ENCODE assay signal across 19 cellular contexts in the genomic region with DNA sequence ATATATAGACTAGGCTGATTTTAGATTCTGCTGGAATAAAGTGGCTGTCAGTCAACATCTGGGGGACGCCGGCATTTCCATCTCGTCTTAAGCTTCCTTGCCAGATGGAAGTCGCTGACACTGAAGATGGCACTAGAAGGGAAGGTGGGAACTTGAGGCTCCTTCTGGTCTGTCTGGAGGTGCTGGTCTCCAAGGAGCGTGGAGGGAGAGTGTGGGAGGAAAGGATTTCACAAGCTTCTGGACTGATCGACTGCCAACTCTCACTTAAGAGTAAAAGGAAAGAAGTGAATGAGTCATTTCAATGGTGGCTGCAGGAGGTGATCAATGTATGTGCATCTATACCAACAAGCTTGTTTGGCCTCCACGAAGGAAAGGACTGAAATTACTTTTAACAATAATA. TPM values are rescaled to one million over a fixed set of nuclear protein-coding genes. Genes with fewer than 3 reads are reported as not detected.
DNase-seq lines count a peak whose midpoint lies in the region; ATAC-seq, FAIRE-seq and TF ChIP-seq lines count a peak whose summit lies in the region.
"Had no signal": no experiment of that assay in that cellular context is flagged by ENCODE, and none has a peak within 500 bp of the region (broad histone marks: within the 10 kb centered on the region; RNA-seq: fewer than 3 reads in every experiment).

No MANE protein-coding gene starts in this region.

- H3K36me3 ChIP-seq in endothelial cell of umbilical vein (ENCODE audit: control insufficient read depth in 2 of 2, extremely low read depth in 1 of 2, insufficient read depth in 2 of 2, low read length in 2 of 2) = no peaks in the 10 kb centered on the region
- H3K36me3 ChIP-seq in HepG2 (replicated peaks in 1 of 2; ENCODE audit: control insufficient read depth in 1 of 2, insufficient read depth in 2 of 2, low read length in 2 of 2) = peaks cover 0 to 1% of the 10 kb centered on the region in 2 experiments; a peak in 1 of 5 replicates
- H3K36me3 ChIP-seq in MM.1S (replicated peaks; ENCODE audit: insufficient read depth, low read length) = peaks cover 11% of the 10 kb centered on the region
- H3K36me3 ChIP-seq: stomach, vagina had no signal

- H3K27ac ChIP-seq in endothelial cell of umbilical vein (ENCODE audit: insufficient read depth, low read depth, low read length) = no peak overlapping the region
- H3K27ac ChIP-seq in HepG2 (ENCODE audit: extremely low read length, insufficient read depth, low read length) = no peak overlapping the region
- H3K27ac ChIP-seq in MM.1S (ENCODE audit: low read length) = no peak overlapping the region
- H3K27ac ChIP-seq: stomach, vagina had no signal

- dilution Hi-C loops in endothelial cell of umbilical vein (cut with MboI; ENCODE audit: extremely low pct_ligation_motif_present, low sequenced_read_pairs) = no loop called here

- no peak overlapping the region for H3K27ac Mint-ChIP-seq in nephron progenitor cell
- H3K27ac Mint-ChIP-seq: activated naive CD4-positive, alpha-beta T cell treated with anti-CD3 and anti-CD28 coated beads, Interleukin-2, amount 50 U/mL, for 72 hours had no signal

- ATAC-seq in HepG2 = no peak

- no peaks in the 10 kb centered on the region for H3K9me1 ChIP-seq in endothelial cell of umbilical vein (replicated peaks; ENCODE audit: control insufficient read depth, extremely low read depth, insufficient read depth, low read length)

- intact Hi-C loops in endothelial cell of umbilical vein (cut with micrococcal nuclease) = loop anchor here (1.0 kb wide), 1 partner anchor 40 kb away; the partner anchor contains the start of gene DUSP22
- intact Hi-C loops in HepG2 (cut with micrococcal nuclease; ENCODE audit: unreplicated experiment) = no loop called here

- H2AFZ ChIP-seq in endothelial cell of umbilical vein (ENCODE audit: low read depth, low read length) (no peak overlapping the region), HepG2 (ENCODE audit: low read length) (no peak overlapping the region), MM.1S (ENCODE audit: low read length) (no peak overlapping the region)

- peaks cover 43% of the 10 kb centered on the region for H3F3A ChIP-seq in MM.1S (ENCODE audit: insufficient read depth, low read length)

- no peak overlapping the region for H3K4me3 Mint-ChIP-seq in nephron progenitor cell
- H3K4me3 Mint-ChIP-seq: central memory CD8-positive, alpha-beta T cell had no signal

- CTCF ChIA-PET in endothelial cell of umbilical vein (lab: Charles Lee) = interaction anchor here (0.9 to 2.1 kb wide), 12 partner anchors 9 to 1104 kb away, joined by 3 to 7 read pairs (median 4); no protein-coding TSS in a partner anchor
- CTCF ChIA-PET in HepG2 (lab: Yijun Ruan, JAX; ENCODE audit: low intra/inter-chr PET ratio, low total read pairs) = no interaction called here

- no peaks in the 10 kb centered on the region for H4K20me1 ChIP-seq in endothelial cell of umbilical vein (replicated peaks; ENCODE audit: control insufficient read depth, extremely low read depth, insufficient read depth, low read length)
- no peaks in the 10 kb centered on the region for H4K20me1 ChIP-seq in HepG2 (ENCODE audit: insufficient read depth, low read length)
- no peaks in the 10 kb centered on the region for H4K20me1 ChIP-seq in MM.1S (ENCODE audit: insufficient read depth, low read length)

- H3K4me2 ChIP-seq in endothelial cell of umbilical vein (ENCODE audit: insufficient read depth, low read length) = no peak overlapping the region
- H3K4me2 ChIP-seq in HepG2 (ENCODE audit: low read depth, low read length) = no peak overlapping the region
- H3K4me2 ChIP-seq in MM.1S (ENCODE audit: low read depth, low read length) = no peak overlapping the region
- H3K4me2 ChIP-seq: SK-N-SH had no signal

- no peaks in the 10 kb centered on the region for H3K27me3 Mint-ChIP-seq in nephron progenitor cell (ENCODE audit: low read depth, poor library complexity)
- H3K27me3 Mint-ChIP-seq: central memory CD8-positive, alpha-beta T cell had no signal

- no peaks in the 10 kb centered on the region for H3K27me3 ChIP-seq in endothelial cell of umbilical vein (ENCODE audit: control insufficient read depth in 2 of 2, insufficient read depth in 2 of 2, low read length in 2 of 2)
- no peaks in the 10 kb centered on the region; a peak in 1 of 5 replicates for H3K27me3 ChIP-seq in HepG2 (ENCODE audit: control insufficient read depth in 1 of 2, insufficient read depth in 2 of 2, low read length in 2 of 2)
- H3K27me3 ChIP-seq in MM.1S (replicated peaks; ENCODE audit: insufficient read depth, low read length) = no peaks in the 10 kb centered on the region
- H3K27me3 ChIP-seq: stomach, vagina had no signal

- TF ChIP-seq POLR2A in endothelial cell of umbilical vein (IDR thresholded peaks at IDR 0.05; ENCODE audit: low read depth, low read length) = no peak
- TF ChIP-seq POLR2A in HepG2 (IDR thresholded peaks at IDR 0.05; ENCODE audit: insufficient read depth in 1 of 2, low read depth in 2 of 2, low read length in 2 of 2) = no peak

- H3K4me3 ChIP-seq in endothelial cell of umbilical vein (replicated peaks in 1 of 3; ENCODE audit: insufficient read depth in 1 of 3, low read depth in 1 of 3, low read length in 3 of 3) (no peak overlapping the region), HepG2 (replicated peaks in 1 of 3; ENCODE audit: insufficient read depth in 1 of 3, low read depth in 2 of 3, low read length in 3 of 3) (no peak overlapping the region), MM.1S (ENCODE audit: low read length) (no peak overlapping the region)
- H3K4me3 ChIP-seq: stomach, vagina had no signal

- peaks cover 7% of the 10 kb centered on the region for H3K4me1 Mint-ChIP-seq in nephron progenitor cell

- FAIRE-seq in endothelial cell of umbilical vein (lab: Jason Lieb, UNC) (peak; percentile 88), HepG2 (lab: Jason Lieb, UNC) (no peak)

- POLR2A ChIA-PET in endothelial cell of umbilical vein (lab: Charles Lee) (interaction anchor here (0.6 kb wide), 1 partner anchor 19 kb away, joined by 3 read pairs; no protein-coding TSS in a partner anchor), HepG2 (lab: Yijun Ruan, JAX) (no interaction called here)

- TF ChIP-seq CTCF in endothelial cell of umbilical vein (IDR thresholded peaks at IDR 0.05; ENCODE audit: extremely low read depth in 1 of 2, insufficient read depth in 1 of 2, low read depth in 1 of 2, low read length in 2 of 2) (no peak), HepG2 (CRISPR knock-in tag; IDR thresholded peaks at IDR 0.05) (no peak), MM.1S (IDR thresholded peaks at IDR 0.05; ENCODE audit: low read length) (no peak), nephron progenitor cell (IDR thresholded peaks at IDR 0.05) (no peak)

- TF ChIP-seq EP300 in HepG2 (IDR thresholded peaks at IDR 0.05; ENCODE audit: low read depth in 2 of 2, low read length in 2 of 2) = no peak
- no peak for TF ChIP-seq EP300 in HepG2 (CRISPR knock-in tag; IDR thresholded peaks at IDR 0.05; ENCODE audit: borderline replicate concordance)

- in situ Hi-C loops in HepG2 (cut with HindIII; ENCODE audit: extremely low pct_ligation_motif_present, low pct_unique_long_range_greater_than_20kb) = no loop called here

- H3K9ac ChIP-seq in endothelial cell of umbilical vein (replicated peaks; ENCODE audit: extremely low read depth, insufficient read depth, low read length) (no peak overlapping the region), HepG2 (ENCODE audit: insufficient read depth, low read depth, low read length) (no peak overlapping the region), MM.1S (ENCODE audit: low read length) (no peak overlapping the region)
- H3K9ac ChIP-seq: SK-N-SH had no signal

- no TSS peak for BruUV-seq in endothelial cell of umbilical vein (replicated peaks; lab: Mats Ljungman, UMichigan)
- BruUV-seq in HepG2 (replicated peaks; lab: Mats Ljungman, UMichigan) = no TSS peak

- WGBS in HepG2 (ENCODE audit: low lambda C conversion rate) = 74% methylated on average over 7 of the region's 7 CpGs

- peak; percentile 52 for DNase-seq in Daoy (ENCODE audit: low read depth)
- DNase-seq in NCI-H460 (ENCODE audit: extremely low read depth, low read depth) = peak; percentile 84
- DNase-seq in endothelial cell of umbilical vein (ENCODE audit: low read depth, low spot score) = peak; percentile 77
- peak; percentile 24 for DNase-seq in non-pigmented ciliary epithelial cell (ENCODE audit: low read depth)
- no peak for DNase-seq in HepG2 (ENCODE audit: low spot score)
- DNase-seq in MM.1S = no peak
- DNase-seq in ecto neural progenitor cell (ENCODE audit: low spot score) = no peak
- no peak for DNase-seq in nephron progenitor cell
- DNase-seq: DMS 273 treated with DMSO at 0.1 percent for 48 hours, Karpas-422, kidney glomerular epithelial cell, NCI-H146, NCI-H446, OCI-M1, SK-N-SH, stomach had no signal

- H3K4me1 ChIP-seq in endothelial cell of umbilical vein (ENCODE audit: control insufficient read depth, extremely low read depth, insufficient read depth, low read length) (peaks cover 13% of the 10 kb centered on the region), HepG2 (ENCODE audit: insufficient read depth, low read length) (peaks cover 8% of the 10 kb centered on the region; the same call in 1 of the 2 replicates), MM.1S (ENCODE audit: low read length) (peaks cover 69% of the 10 kb centered on the region)

- H3K9me3 Mint-ChIP-seq in nephron progenitor cell = peaks cover 17% of the 10 kb centered on the region
- H3K9me3 Mint-ChIP-seq: activated naive CD4-positive, alpha-beta T cell treated with anti-CD3 and anti-CD28 coated beads, Interleukin-2, amount 50 U/mL, for 72 hours; central memory CD8-positive, alpha-beta T cell had no signal

- no peak for TF ChIP-seq RAD21 in HepG2 (CRISPR knock-in tag; IDR thresholded peaks at IDR 0.05)

- H3K79me2 ChIP-seq in endothelial cell of umbilical vein (ENCODE audit: control insufficient read depth, insufficient read depth, low read length) (no peaks in the 10 kb centered on the region), HepG2 (ENCODE audit: insufficient read depth, low read length) (no peaks in the 10 kb centered on the region), MM.1S (ENCODE audit: low read length) (peaks cover 87% of the 10 kb centered on the region)

- H3K9me3 ChIP-seq in endothelial cell of umbilical vein (replicated peaks; ENCODE audit: control insufficient read depth, insufficient read depth, low read length) (no peaks in the 10 kb centered on the region), HepG2 (ENCODE audit: low read length) (no peaks in the 10 kb centered on the region), MM.1S (replicated peaks; ENCODE audit: insufficient read depth, low read length) (no peaks in the 10 kb centered on the region)
- H3K9me3 ChIP-seq: SK-N-SH, stomach, vagina had no signal

- no peaks in the 10 kb centered on the region for H3K36me3 Mint-ChIP-seq in nephron progenitor cell (ENCODE audit: low read depth)
- H3K36me3 Mint-ChIP-seq: activated naive CD4-positive, alpha-beta T cell treated with anti-CD3 and anti-CD28 coated beads, Interleukin-2, amount 50 U/mL, for 72 hours had no signal

- H3K9me2 ChIP-seq in MM.1S (replicated peaks; ENCODE audit: insufficient read depth, low read length) = no peaks in the 10 kb centered on the region
- H3K9me2 ChIP-seq: SK-N-SH had no signal

RNA-seq across cellular contexts. Expression of gene DUSP22, which starts 40.4 kb away (rescaled TPM):
- total RNA-seq in Daoy (2014; rRNA removed; shearing (Covaris generic)) = 21.0 and 22.9 TPM in 2 replicates
- total RNA-seq in NCI-H460 (2014; rRNA removed; shearing (Covaris generic)) = 35.0 and 48.4 TPM in 2 replicates
- polyA plus RNA-seq in NCI-H460 (2014; cell fraction: nucleus; rRNA removed) = 130 and 136 TPM in 2 replicates
- total RNA-seq in endothelial cell of umbilical vein (32.6 and 33.9 TPM in 2 replicates), HepG2 (2016; rRNA removed; fragmentation: Illumina TruSeq; extraction: Trizol) (29.1 and 32.8 TPM in 2 replicates)
- polyA plus RNA-seq in endothelial cell of umbilical vein (16.1 and 23.2 TPM in 2 replicates), HepG2 (2011; rRNA removed) (20.2 and 22.5 TPM in 2 replicates)
- polyA plus RNA-seq in endothelial cell of umbilical vein (2011; cell fraction: cytosol; rRNA removed) = 15.0 TPM in 2 replicates
- polyA plus RNA-seq in endothelial cell of umbilical vein (2011; cell fraction: nucleus; rRNA removed) = 44.1 and 52.3 TPM in 2 replicates
- 33.6 and 34.6 TPM in 2 replicates for polyA plus RNA-seq in endothelial cell of umbilical vein (2012)
- 19.5 and 28.2 TPM in 2 replicates for polyA minus RNA-seq in endothelial cell of umbilical vein
- 2.2 TPM for polyA minus RNA-seq in endothelial cell of umbilical vein (2011; cell fraction: cytosol; rRNA and poly(A)+ RNA removed)
- polyA minus RNA-seq in endothelial cell of umbilical vein (2011; cell fraction: nucleus; rRNA and poly(A)+ RNA removed) = 17.2 and 20.1 TPM in 2 replicates
- 22.6 TPM in 2 replicates for total RNA-seq in HepG2 (2016; cell fraction: cytosol; rRNA removed; fragmentation: Illumina TruSeq; extraction: Trizol; ENCODE audit: low read depth)
- total RNA-seq in HepG2 (2016; cell fraction: insoluble cytoplasmic fraction; rRNA removed; fragmentation: Illumina TruSeq; extraction: Trizol) = 25.5 and 31.6 TPM in 2 replicates
- total RNA-seq in HepG2 (2016; cell fraction: membrane; rRNA removed; fragmentation: Illumina TruSeq; extraction: Trizol) = 56.6 and 61.9 TPM in 2 replicates
- total RNA-seq in HepG2 (2016; cell fraction: nucleus; rRNA removed; fragmentation: Illumina TruSeq; extraction: Trizol) = 32.2 and 39.4 TPM in 2 replicates
- polyA plus RNA-seq in HepG2 (2011; cell fraction: cytosol; rRNA removed) = 21.7 and 22.6 TPM in 2 replicates
- polyA plus RNA-seq in HepG2 (2011; cell fraction: nucleus; rRNA removed) = 114 and 123 TPM in 2 replicates
- polyA plus RNA-seq in HepG2 (2012) = 26.8 and 53.2 TPM in 2 replicates
- polyA plus RNA-seq in HepG2 (2016; cell fraction: cytosol; fragmentation: Illumina TruSeq; extraction: Trizol; ENCODE audit: low read depth) = 30.2 and 39.2 TPM in 2 replicates
- 30.2 and 36.3 TPM in 2 replicates for polyA plus RNA-seq in HepG2 (2016; cell fraction: insoluble cytoplasmic fraction; fragmentation: Illumina TruSeq; extraction: Trizol; ENCODE audit: low read depth)
- polyA plus RNA-seq in HepG2 (2016; cell fraction: membrane; fragmentation: Illumina TruSeq; extraction: Trizol; ENCODE audit: low read depth) = 58.4 and 62.7 TPM in 2 replicates
- 46.9 and 51.1 TPM in 2 replicates for polyA plus RNA-seq in HepG2 (2016; cell fraction: nucleus; fragmentation: Illumina TruSeq; extraction: Trizol; ENCODE audit: insufficient read depth, low read depth)
- polyA minus RNA-seq in HepG2 (2011; rRNA and poly(A)+ RNA removed; ENCODE audit: low replicate concordance) = 5.3 and 29.0 TPM in 2 replicates
- 5.7 and 8.6 TPM in 2 replicates for polyA minus RNA-seq in HepG2 (2011; cell fraction: cytosol; rRNA and poly(A)+ RNA removed)
- polyA minus RNA-seq in HepG2 (2011; cell fraction: nucleus; rRNA and poly(A)+ RNA removed) = 42.6 and 44.8 TPM in 2 replicates

RNA-seq across cellular contexts. Expression of gene IRF4, which starts 58.9 kb away (rescaled TPM):
- total RNA-seq in Daoy (2014; rRNA removed; shearing (Covaris generic)) = 0.23 TPM in 1 of 2 replicates, not detected in the other
- 0.67 and 1.0 TPM in 2 replicates for total RNA-seq in NCI-H460 (2014; rRNA removed; shearing (Covaris generic))
- polyA plus RNA-seq in NCI-H460 (2014; cell fraction: nucleus; rRNA removed) = 0.27 and 0.67 TPM in 2 replicates
- total RNA-seq in endothelial cell of umbilical vein (not detected in 2 replicates), HepG2 (2016; rRNA removed; fragmentation: Illumina TruSeq; extraction: Trizol) (0.07 and 0.09 TPM in 2 replicates)
- polyA plus RNA-seq in endothelial cell of umbilical vein (not detected in 2 replicates), HepG2 (2011; rRNA removed) (0.07 TPM in 2 replicates)
- 0.01 TPM in 1 of 2 replicates, not detected in the other for polyA plus RNA-seq in endothelial cell of umbilical vein (2011; cell fraction: cytosol; rRNA removed)
- polyA plus RNA-seq in endothelial cell of umbilical vein (2011; cell fraction: nucleus; rRNA removed) = not detected in 2 replicates
- not detected in 2 replicates for polyA plus RNA-seq in endothelial cell of umbilical vein (2012)
- polyA minus RNA-seq in endothelial cell of umbilical vein = not detected in 2 replicates
- polyA minus RNA-seq in endothelial cell of umbilical vein (2011; cell fraction: cytosol; rRNA and poly(A)+ RNA removed) = not detected
- polyA minus RNA-seq in endothelial cell of umbilical vein (2011; cell fraction: nucleus; rRNA and poly(A)+ RNA removed) = not detected in 2 replicates
- total RNA-seq in HepG2 (2016; cell fraction: cytosol; rRNA removed; fragmentation: Illumina TruSeq; extraction: Trizol; ENCODE audit: low read depth) = not detected in 2 replicates
- total RNA-seq in HepG2 (2016; cell fraction: insoluble cytoplasmic fraction; rRNA removed; fragmentation: Illumina TruSeq; extraction: Trizol) = 0.06 and 0.13 TPM in 2 replicates
- total RNA-seq in HepG2 (2016; cell fraction: membrane; rRNA removed; fragmentation: Illumina TruSeq; extraction: Trizol) = 0.19 and 0.21 TPM in 2 replicates
- total RNA-seq in HepG2 (2016; cell fraction: nucleus; rRNA removed; fragmentation: Illumina TruSeq; extraction: Trizol) = 0.09 TPM in 1 of 2 replicates, not detected in the other
- polyA plus RNA-seq in HepG2 (2011; cell fraction: cytosol; rRNA removed) = 0.04 and 0.24 TPM in 2 replicates
- 0.16 and 0.51 TPM in 2 replicates for polyA plus RNA-seq in HepG2 (2011; cell fraction: nucleus; rRNA removed)
- polyA plus RNA-seq in HepG2 (2012) = 0.04 and 0.11 TPM in 2 replicates
- not detected in 2 replicates for polyA plus RNA-seq in HepG2 (2016; cell fraction: cytosol; fragmentation: Illumina TruSeq; extraction: Trizol; ENCODE audit: low read depth)
- 0.09 and 0.10 TPM in 2 replicates for polyA plus RNA-seq in HepG2 (2016; cell fraction: insoluble cytoplasmic fraction; fragmentation: Illumina TruSeq; extraction: Trizol; ENCODE audit: low read depth)
- polyA plus RNA-seq in HepG2 (2016; cell fraction: membrane; fragmentation: Illumina TruSeq; extraction: Trizol; ENCODE audit: low read depth) = 0.03 and 0.05 TPM in 2 replicates
- 0.11 and 0.30 TPM in 2 replicates for polyA plus RNA-seq in HepG2 (2016; cell fraction: nucleus; fragmentation: Illumina TruSeq; extraction: Trizol; ENCODE audit: insufficient read depth, low read depth)
- 0.72 TPM in 1 of 2 replicates, not detected in the other for polyA minus RNA-seq in HepG2 (2011; rRNA and poly(A)+ RNA removed; ENCODE audit: low replicate concordance)
- polyA minus RNA-seq in HepG2 (2011; cell fraction: cytosol; rRNA and poly(A)+ RNA removed) = not detected in 2 replicates
- polyA minus RNA-seq in HepG2 (2011; cell fraction: nucleus; rRNA and poly(A)+ RNA removed) = 0.12 and 0.13 TPM in 2 replicates
- polyA plus RNA-seq: SK-N-SH had no signal

Comparison
In these comparisons a context has a peak if more than half of its experiments do, and no peak if none do; other contexts are left out.
1. DNase-seq: peak in Daoy (single experiment), NCI-H460 (single experiment), endothelial cell of umbilical vein (single experiment) and non-pigmented ciliary epithelial cell (single experiment); none in HepG2 (single experiment), MM.1S (single experiment), ecto neural progenitor cell (single experiment) and nephron progenitor cell (single experiment).